In genomic region chr1:28439320-28439719, GRCh38 we compare ENCODE assay signal across 15 cellular contexts.
DNase-seq lines count a peak whose midpoint lies in the region; ATAC-seq and TF ChIP-seq lines count a peak whose summit lies in the region.
"Had no signal": no experiment of that assay in that cellular context is flagged by ENCODE, and none has a peak within 500 bp of the region (broad histone marks: within the 10 kb centered on the region; RNA-seq: fewer than 3 reads in every experiment).

No MANE protein-coding gene starts in this region.

- peak overlapping the region in 2 of 12 donors; percentile 66 to 70 for H3K27ac ChIP-seq in heart left ventricle
- peak overlapping the region in 1 of 2 donors; percentile 89 for H3K27ac ChIP-seq in right atrium auricular region
- H3K27ac ChIP-seq in VCaP, result peak overlapping the region; percentile 88
- peak overlapping the region; percentile 80 for H3K27ac ChIP-seq in foreskin keratinocyte
- H3K27ac ChIP-seq in thoracic aorta, result no peak overlapping the region

- peak overlapping the region in 8 of 12 donors; percentile 39 to 56 (median 47) for H3K4me3 ChIP-seq in heart left ventricle
- H3K4me3 ChIP-seq in right atrium auricular region, result peak overlapping the region in 1 of 2 donors; percentile 40
- peak overlapping the region; percentile 71 for H3K4me3 ChIP-seq in thoracic aorta
- H3K4me3 ChIP-seq: stomach had no signal

- H3K36me3 ChIP-seq in heart left ventricle (no peaks in the 10 kb centered on the region), right atrium auricular region (no peaks in the 10 kb centered on the region), thoracic aorta (no peaks in the 10 kb centered on the region)
- H3K36me3 ChIP-seq: stomach had no signal

- TF ChIP-seq POLR2A in heart left ventricle (IDR thresholded peaks at IDR 0.05), result no peak

- intact Hi-C loops in heart left ventricle (cut with DNase I), result loop anchor here in 1 of 10 donors (10.0 kb wide), 1 partner anchor 65 kb away; the partner anchor contains the start of gene RCC1

- H3K4me1 ChIP-seq in heart left ventricle, result peaks cover 0 to 34% (median 12%) of the 10 kb centered on the region in 12 donors
- peaks cover 0 to 13% of the 10 kb centered on the region in 2 donors for H3K4me1 ChIP-seq in right atrium auricular region
- peaks cover 28% of the 10 kb centered on the region for H3K4me1 ChIP-seq in foreskin keratinocyte
- H3K4me1 ChIP-seq in thoracic aorta (ENCODE audit: control insufficient read depth in 1 of 2, low read depth in 2 of 2), result peaks cover 14 to 27% of the 10 kb centered on the region in 2 donors

- H3K9me3 ChIP-seq in heart left ventricle (no peaks in the 10 kb centered on the region), right atrium auricular region (no peaks in the 10 kb centered on the region), thoracic aorta (no peaks in the 10 kb centered on the region)
- H3K9me3 ChIP-seq: stomach had no signal

- H3K27me3 ChIP-seq in heart left ventricle (no peaks in the 10 kb centered on the region), right atrium auricular region (no peaks in the 10 kb centered on the region), foreskin keratinocyte (no peaks in the 10 kb centered on the region), thoracic aorta (replicated peaks; ENCODE audit: insufficient read depth) (no peaks in the 10 kb centered on the region)
- H3K27me3 ChIP-seq: stomach had no signal

- DNase-seq in heart left ventricle (no peak), right atrium auricular region (ENCODE audit: low spot score) (no peak), foreskin keratinocyte (peak in 1 of 2 donors; percentile 41), thoracic aorta (ENCODE audit: low spot score) (no peak)
- no peak for DNase-seq in stimulated activated CD4-positive, alpha-beta T cell treated with anti-CD3 and anti-CD28 coated beads, Interleukin-2, amount 100 ng/mL, for 24 hours
- DNase-seq: activated naive CD4-positive, alpha-beta T cell treated with anti-CD3 and anti-CD28 coated beads, Interleukin-2, amount 50 U/mL, for 16 hours; COR-L47; effector memory CD8-positive, alpha-beta T cell; H9; NCI-H2081; NCI-H524 treated with DMSO at 0.1 percent for 48 hours; stomach had no signal

- TF ChIP-seq CTCF in heart left ventricle (IDR thresholded peaks at IDR 0.05) (no peak), right atrium auricular region (IDR thresholded peaks at IDR 0.05) (no peak), VCaP (conservative IDR thresholded peaks at IDR 0.05) (no peak), foreskin keratinocyte (conservative IDR thresholded peaks at IDR 0.05) (no peak), thoracic aorta (IDR thresholded peaks at IDR 0.05) (no peak)

- no peak for ATAC-seq in heart left ventricle
- ATAC-seq in foreskin keratinocyte, result no peak
- ATAC-seq in thoracic aorta (ENCODE audit: insufficient number of reproducible peaks, low FRiP score, low read depth), result no peak
- ATAC-seq in HG02938 (IDR thresholded peaks at IDR 0.05; ENCODE audit: unreplicated experiment), result no peak
- ATAC-seq in GM18907 (IDR thresholded peaks at IDR 0.05; ENCODE audit: unreplicated experiment), result no peak
- ATAC-seq: effector memory CD8-positive, alpha-beta T cell had no signal

Comparison
In these comparisons a context has a peak if more than half of its experiments do, and no peak if none do; other contexts are left out.
1. H3K27ac ChIP-seq: peak in VCaP (single experiment) and foreskin keratinocyte (single experiment); none in thoracic aorta (0 of 2).